Comparison of ENCODE assay signal across 15 cellular contexts in the genomic region with DNA sequence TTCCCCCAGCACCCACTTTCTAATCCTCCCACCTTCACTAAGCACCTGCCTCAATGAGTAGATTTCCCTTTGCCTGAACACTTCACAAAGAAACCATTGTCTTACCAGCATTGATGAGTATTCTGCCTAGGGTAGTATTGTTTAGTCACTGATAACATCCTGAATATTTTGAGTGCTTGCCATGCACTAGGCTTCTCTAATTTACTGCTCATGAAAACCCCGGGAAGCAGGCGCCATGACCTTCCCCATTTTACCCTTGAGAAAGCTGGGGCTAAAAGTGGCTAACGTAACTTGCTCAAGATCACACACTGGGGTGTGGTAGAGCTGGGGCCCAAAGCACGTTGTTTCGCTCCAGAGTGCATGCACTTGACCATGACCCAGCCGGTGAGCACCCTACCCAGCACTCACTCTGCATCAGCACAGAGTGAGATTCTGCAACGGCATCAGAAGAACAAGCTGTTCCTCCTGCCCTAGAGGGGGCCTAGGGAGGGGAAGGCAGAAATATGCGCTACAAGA. TPM values are rescaled to one million over a fixed set of nuclear protein-coding genes. Genes with fewer than 3 reads are reported as not detected.
DNase-seq lines count a peak whose midpoint lies in the region; ATAC-seq, FAIRE-seq and TF ChIP-seq lines count a peak whose summit lies in the region.
"Had no signal": no experiment of that assay in that cellular context is flagged by ENCODE, and none has a peak within 500 bp of the region (broad histone marks: within the 10 kb centered on the region; RNA-seq: fewer than 3 reads in every experiment).

No MANE protein-coding gene starts in this region.

- peak overlapping the region; percentile 94 for H3K18ac ChIP-seq in trophoblast cell (ENCODE audit: low read length)

- H3K27me3 ChIP-seq in astrocyte (ENCODE audit: insufficient read depth, low read length) = no peaks in the 10 kb centered on the region
- H3K27me3 ChIP-seq in right atrium auricular region = no peaks in the 10 kb centered on the region
- H3K27me3 ChIP-seq in trophoblast cell (ENCODE audit: insufficient read depth, low read length) = no peaks in the 10 kb centered on the region

- no peaks in the 10 kb centered on the region for H4K20me1 ChIP-seq in astrocyte (ENCODE audit: insufficient read depth, low read length)

- H4K8ac ChIP-seq in trophoblast cell (ENCODE audit: low read depth, low read length) = peak overlapping the region; percentile 66

- peaks cover 13% of the 10 kb centered on the region for H3K4me1 ChIP-seq in astrocyte (ENCODE audit: insufficient read depth, low read length)
- peaks cover 0 to 11% of the 10 kb centered on the region in 2 donors for H3K4me1 ChIP-seq in right atrium auricular region
- H3K4me1 ChIP-seq in trophoblast cell (ENCODE audit: control insufficient read depth in 1 of 2, insufficient read depth in 2 of 2, low read length in 2 of 2) = peaks cover 32 to 35% of the 10 kb centered on the region in 2 experiments

- no peaks in the 10 kb centered on the region for H3K79me2 ChIP-seq in astrocyte (ENCODE audit: insufficient read depth, low read length)
- H3K79me2 ChIP-seq in trophoblast cell (ENCODE audit: control insufficient read depth, insufficient read depth, low read length, poor library complexity) = peaks cover 7% of the 10 kb centered on the region

- no peak overlapping the region for H3K27ac ChIP-seq in astrocyte (ENCODE audit: low read depth, low read length)
- H3K27ac ChIP-seq in right atrium auricular region = peak overlapping the region; percentile 64 to 79
- peak overlapping the region; percentile 4 for H3K27ac ChIP-seq in trophoblast cell (ENCODE audit: low read depth, low read length)

- peak overlapping the region; percentile 45 for H2BK120ac ChIP-seq in trophoblast cell (ENCODE audit: insufficient read depth, low read length, poor library complexity)

- H3K9ac ChIP-seq in astrocyte (ENCODE audit: low read length) = no peak overlapping the region
- H3K9ac ChIP-seq in trophoblast cell (ENCODE audit: low read length) = no peak overlapping the region

- H3K23ac ChIP-seq in trophoblast cell (ENCODE audit: low read length) = no peak overlapping the region

- H3K9me3 Mint-ChIP-seq in astrocyte (ENCODE audit: unreplicated experiment) = no peaks in the 10 kb centered on the region
- H3K9me3 Mint-ChIP-seq: activated naive CD4-positive, alpha-beta T cell treated with anti-CD3 and anti-CD28 coated beads, Interleukin-2, amount 50 U/mL, for 24 hours; effector memory CD8-positive, alpha-beta T cell had no signal

- H2AFZ ChIP-seq in astrocyte (ENCODE audit: low read depth, low read length) = no peak overlapping the region
- no peak overlapping the region for H2AFZ ChIP-seq in trophoblast cell (ENCODE audit: insufficient read depth, low read length, poor library complexity)

- no peaks in the 10 kb centered on the region for H3K36me3 ChIP-seq in astrocyte (ENCODE audit: insufficient read depth, low read length)
- H3K36me3 ChIP-seq in right atrium auricular region = no peaks in the 10 kb centered on the region
- no peaks in the 10 kb centered on the region for H3K36me3 ChIP-seq in trophoblast cell (ENCODE audit: control insufficient read depth in 1 of 2, insufficient read depth in 2 of 2, low read length in 2 of 2)

- no peak for FAIRE-seq in astrocyte (lab: Jason Lieb, UNC)
- FAIRE-seq: G401.6 had no signal

- peak overlapping the region; percentile 72 for H2AK5ac ChIP-seq in trophoblast cell (ENCODE audit: low read length)

- H3K9me3 ChIP-seq in astrocyte (ENCODE audit: insufficient read depth, low read depth, low read length) (no peaks in the 10 kb centered on the region), right atrium auricular region (no peaks in the 10 kb centered on the region), trophoblast cell (ENCODE audit: insufficient read depth, low read depth, low read length) (peaks cover 3% of the 10 kb centered on the region)

- peaks cover 32% of the 10 kb centered on the region for H3K79me1 ChIP-seq in trophoblast cell (ENCODE audit: low read length)

- peak overlapping the region; percentile 84 for H2BK12ac ChIP-seq in trophoblast cell (ENCODE audit: low read length)

- no peaks in the 10 kb centered on the region for H3K36me3 Mint-ChIP-seq in astrocyte (ENCODE audit: low read depth, unreplicated experiment)
- H3K36me3 Mint-ChIP-seq: activated naive CD4-positive, alpha-beta T cell treated with anti-CD3 and anti-CD28 coated beads, Interleukin-2, amount 50 U/mL, for 24 hours had no signal

- peak overlapping the region; percentile 8 for H2BK5ac ChIP-seq in trophoblast cell (ENCODE audit: low read depth, low read length, poor library complexity)

- H3K4me2 ChIP-seq in astrocyte (ENCODE audit: low read length) (no peak overlapping the region), trophoblast cell (ENCODE audit: low read length) (no peak overlapping the region)

- WGBS in trophoblast cell (ENCODE audit: extremely low coverage, insufficient coverage, insufficient read length) = no CpG with 5 or more reads among the region's 8 CpGs

- H3K4me3 Mint-ChIP-seq in astrocyte (ENCODE audit: unreplicated experiment) = no peak overlapping the region
- H3K4me3 Mint-ChIP-seq: activated naive CD4-positive, alpha-beta T cell treated with anti-CD3 and anti-CD28 coated beads, Interleukin-2, amount 50 U/mL, for 24 hours; effector memory CD8-positive, alpha-beta T cell had no signal

- no peak overlapping the region for H3K4me3 ChIP-seq in astrocyte (ENCODE audit: insufficient read depth, low read depth, low read length)
- no peak overlapping the region for H3K4me3 ChIP-seq in right atrium auricular region
- no peak overlapping the region for H3K4me3 ChIP-seq in trophoblast cell (ENCODE audit: low read depth, low read length)

- DNase-seq in astrocyte (ENCODE audit: low read depth) = peak; percentile 22
- no peak for DNase-seq in right atrium auricular region (ENCODE audit: low spot score)
- peak in 1 of 2 donors; percentile 54 for DNase-seq in trophoblast cell
- no peak for DNase-seq in DMS 273 treated with DMSO at 0.1 percent for 48 hours (lab: John Stamatoyannopoulos, UW)
- no peak for DNase-seq in superior temporal gyrus (ENCODE audit: extremely low spot score)
- DNase-seq: activated CD8-positive, alpha-beta memory T cell treated with anti-CD3 and anti-CD28 coated beads, Interleukin-2, amount 50 U/mL, for 48 hours; effector memory CD8-positive, alpha-beta T cell; foreskin melanocyte; NCI-H2029; posterior cingulate gyrus had no signal

- peak overlapping the region; percentile 16 for H3K4ac ChIP-seq in trophoblast cell (ENCODE audit: low read depth, low read length)

- H4K91ac ChIP-seq in trophoblast cell (ENCODE audit: low read depth, low read length) = peak overlapping the region; percentile 64

- H3K4me1 Mint-ChIP-seq in astrocyte (ENCODE audit: low read depth, unreplicated experiment) = peaks cover 23% of the 10 kb centered on the region
- H3K4me1 Mint-ChIP-seq: activated naive CD4-positive, alpha-beta T cell treated with anti-CD3 and anti-CD28 coated beads, Interleukin-2, amount 50 U/mL, for 24 hours had no signal

- H3K14ac ChIP-seq in trophoblast cell (ENCODE audit: low read length) = peak overlapping the region; percentile 70

- no peaks in the 10 kb centered on the region for H3K27me3 Mint-ChIP-seq in astrocyte (ENCODE audit: low read depth, unreplicated experiment)

- TF ChIP-seq CTCF in astrocyte (IDR thresholded peaks at IDR 0.05; ENCODE audit: insufficient read depth, low read depth, low read length) = no peak
- no peak for TF ChIP-seq CTCF in right atrium auricular region (IDR thresholded peaks at IDR 0.05)

- H4K12ac ChIP-seq in trophoblast cell (ENCODE audit: low read depth, low read length) = no peak overlapping the region

- no peak overlapping the region for H3K27ac Mint-ChIP-seq in astrocyte (ENCODE audit: unreplicated experiment)
- H3K27ac Mint-ChIP-seq: activated naive CD4-positive, alpha-beta T cell treated with anti-CD3 and anti-CD28 coated beads, Interleukin-2, amount 50 U/mL, for 24 hours; effector memory CD8-positive, alpha-beta T cell had no signal

- ATAC-seq in GM18868 (IDR thresholded peaks at IDR 0.05; ENCODE audit: unreplicated experiment) (peak; percentile 42), SK-N-SH treated with all-trans-retinoic acid at 6 μM for 48 hours (no peak), HG02840 (IDR thresholded peaks at IDR 0.05; ENCODE audit: low FRiP score, unreplicated experiment) (no peak)
- ATAC-seq: effector memory CD8-positive, alpha-beta T cell had no signal

TF ChIP-seq in SK-N-SH treated with all-trans-retinoic acid at 6 μM for 48 hours, 23 proteins besides CTCF, POLR2A, EP300 and RAD21 (continues in another document):
- no peak for TF ChIP-seq ISL1 (CRISPR knock-in tag; IDR thresholded peaks at IDR 0.05)
- no peak for TF ChIP-seq TOX (CRISPR knock-in tag; IDR thresholded peaks at IDR 0.05; ENCODE audit: borderline replicate concordance)
- TF ChIP-seq BACH2 (CRISPR knock-in tag; IDR thresholded peaks at IDR 0.05; ENCODE audit: borderline replicate concordance) = no peak
- TF ChIP-seq, protein P1, sequence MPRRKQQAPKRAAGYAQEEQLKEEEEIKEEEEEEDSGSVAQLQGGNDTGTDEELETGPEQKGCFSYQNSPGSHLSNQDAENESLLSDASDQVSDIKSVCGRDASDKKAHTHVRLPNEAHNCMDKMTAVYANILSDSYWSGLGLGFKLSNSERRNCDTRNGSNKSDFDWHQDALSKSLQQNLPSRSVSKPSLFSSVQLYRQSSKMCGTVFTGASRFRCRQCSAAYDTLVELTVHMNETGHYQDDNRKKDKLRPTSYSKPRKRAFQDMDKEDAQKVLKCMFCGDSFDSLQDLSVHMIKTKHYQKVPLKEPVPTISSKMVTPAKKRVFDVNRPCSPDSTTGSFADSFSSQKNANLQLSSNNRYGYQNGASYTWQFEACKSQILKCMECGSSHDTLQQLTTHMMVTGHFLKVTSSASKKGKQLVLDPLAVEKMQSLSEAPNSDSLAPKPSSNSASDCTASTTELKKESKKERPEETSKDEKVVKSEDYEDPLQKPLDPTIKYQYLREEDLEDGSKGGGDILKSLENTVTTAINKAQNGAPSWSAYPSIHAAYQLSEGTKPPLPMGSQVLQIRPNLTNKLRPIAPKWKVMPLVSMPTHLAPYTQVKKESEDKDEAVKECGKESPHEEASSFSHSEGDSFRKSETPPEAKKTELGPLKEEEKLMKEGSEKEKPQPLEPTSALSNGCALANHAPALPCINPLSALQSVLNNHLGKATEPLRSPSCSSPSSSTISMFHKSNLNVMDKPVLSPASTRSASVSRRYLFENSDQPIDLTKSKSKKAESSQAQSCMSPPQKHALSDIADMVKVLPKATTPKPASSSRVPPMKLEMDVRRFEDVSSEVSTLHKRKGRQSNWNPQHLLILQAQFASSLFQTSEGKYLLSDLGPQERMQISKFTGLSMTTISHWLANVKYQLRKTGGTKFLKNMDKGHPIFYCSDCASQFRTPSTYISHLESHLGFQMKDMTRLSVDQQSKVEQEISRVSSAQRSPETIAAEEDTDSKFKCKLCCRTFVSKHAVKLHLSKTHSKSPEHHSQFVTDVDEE (CRISPR knock-in tag; IDR thresholded peaks at IDR 0.05) = no peak
- TF ChIP-seq GLIS3 (CRISPR knock-in tag; IDR thresholded peaks at IDR 0.05) = no peak
- no peak for TF ChIP-seq SNAI2 (CRISPR knock-in tag; IDR thresholded peaks at IDR 0.05)
- no peak for TF ChIP-seq ZNF70 (CRISPR knock-in tag; IDR thresholded peaks at IDR 0.05)
- TF ChIP-seq ZFP30 (CRISPR knock-in tag; IDR thresholded peaks at IDR 0.05) = no peak
- TF ChIP-seq ZC3H10 (CRISPR knock-in tag; IDR thresholded peaks at IDR 0.05) = no peak

RNA-seq across cellular contexts. Expression of a gene that starts 10.6 kb away (rescaled TPM):
- 36.1 and 55.7 TPM in 2 replicates for total RNA-seq in astrocyte
- total RNA-seq in right atrium auricular region = 10 to 100 TPM; 25.6 to 29.5 TPM
- polyA plus RNA-seq in trophoblast cell (2013) = 43.0 and 43.9 TPM in 2 replicates
